1 cellular context compared by ENCODE assay signal in the genomic region with DNA sequence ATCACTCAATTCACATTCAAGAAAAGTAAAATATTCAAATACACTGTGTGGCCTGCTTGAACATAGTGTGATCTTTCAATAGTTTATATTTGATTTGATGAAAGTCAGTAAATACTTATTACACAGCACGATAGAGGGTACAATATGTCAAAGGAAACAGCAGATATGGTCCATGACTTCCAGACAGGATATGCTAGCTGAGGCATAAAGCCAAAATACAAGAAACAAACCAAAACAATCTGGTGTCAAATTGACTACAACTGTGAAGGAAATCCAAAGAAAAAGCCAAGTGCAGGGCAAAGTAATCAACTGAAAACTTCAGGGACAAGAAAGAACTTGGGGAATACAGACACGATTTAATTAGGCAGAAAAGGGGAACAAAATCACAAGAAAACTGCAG.
TF ChIP-seq lines count a peak whose summit lies in the region.

No MANE protein-coding gene starts in this region.

TF ChIP-seq in endothelial cell of umbilical vein, 7 proteins besides CTCF, POLR2A, EP300 and RAD21:
- TF ChIP-seq POLR2AphosphoS5 (IDR thresholded peaks at IDR 0.05; ENCODE audit: insufficient read depth, low read depth, low read length) = no peak
- no peak for TF ChIP-seq JUN (IDR thresholded peaks at IDR 0.05; ENCODE audit: borderline replicate concordance, insufficient read depth, insufficient read length, low read depth)
- no peak for TF ChIP-seq GATA2 (IDR thresholded peaks at IDR 0.05; ENCODE audit: insufficient read depth, insufficient read length, low read depth, low read length)
- no peak for TF ChIP-seq EZH2 (IDR thresholded peaks at IDR 0.05; ENCODE audit: borderline replicate concordance, low read depth, low read length, severe bottlenecking)
